ENCODE assay signal across 9 cellular contexts in the genomic region with DNA sequence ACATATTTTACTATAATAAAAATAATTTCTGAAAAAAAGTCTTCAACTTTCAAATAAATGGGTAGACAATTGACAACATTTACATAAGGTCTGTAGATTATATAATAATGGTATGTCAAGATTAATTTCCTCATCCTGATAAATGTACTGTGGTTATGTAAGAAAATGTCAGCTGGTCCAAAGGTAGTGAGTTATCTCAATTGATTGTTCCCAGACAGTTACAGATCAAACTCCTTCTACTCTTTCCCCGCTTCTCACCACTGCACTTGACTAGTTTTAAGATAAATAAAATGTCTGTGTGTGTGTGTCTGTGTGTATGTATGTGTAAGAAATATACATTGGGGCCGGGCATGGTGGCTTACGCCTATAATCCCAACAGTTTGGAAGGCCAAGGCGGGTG.
"Had no signal": no experiment of that assay in that cellular context is flagged by ENCODE, and none has a peak within 500 bp of the region (broad histone marks: within the 10 kb centered on the region; RNA-seq: fewer than 3 reads in every experiment).

No MANE protein-coding gene starts in this region.

- ATAC-seq: HCT116, K562 had no signal

- H3K9me3 ChIP-seq: HAP-1 had no signal

- H3K9ac ChIP-seq: GM23248 had no signal

- H3K9me3 Mint-ChIP-seq: HFFc6 had no signal

- H2AFZ ChIP-seq: GM23248 had no signal

- H3K27ac Mint-ChIP-seq: HFFc6 had no signal

- DNase-seq: GM23248, GOT3, H7, HFFc6, IMR-90 had no signal

- H3K4me3 ChIP-seq: GM23248, HAP-1, K562 had no signal

- FAIRE-seq: K562 had no signal

- H3K27ac ChIP-seq: GM23248, HL-60 had no signal

- H3K36me3 ChIP-seq: HAP-1 had no signal

- H3K4me3 Mint-ChIP-seq: HFFc6 had no signal
